ENCODE assay signal across 35 cellular contexts in genomic region chr5:174008922-174009321, GRCh38. TPM values are rescaled to one million over a fixed set of nuclear protein-coding genes. Genes with fewer than 3 reads are reported as not detected.
"Had no signal": no experiment of that assay in that cellular context is flagged by ENCODE, and none has a peak within 500 bp of the region (broad histone marks: within the 10 kb centered on the region; RNA-seq: fewer than 3 reads in every experiment).

No MANE protein-coding gene starts in this region.

- FAIRE-seq: astrocyte, TTC549 had no signal

- H3K27ac ChIP-seq: adrenal gland, body of pancreas, brain microvascular endothelial cell, breast epithelium, VCaP had no signal

- DNase-seq: activated B cell treated with CpG ODN at 0.5 μM for 24 hours; activated CD4-positive, alpha-beta memory T cell treated with anti-CD3 and anti-CD28 coated beads for 36 hours; activated CD4-positive, alpha-beta T cell treated with anti-CD3 and anti-CD28 coated beads for 4 hours; activated CD4-positive, alpha-beta T cell treated with anti-CD3 and anti-CD28 coated beads, Interleukin-2, amount 10 ng/mL, durations not matched to agents 24 days and 14 days; activated CD4-positive, alpha-beta T cell treated with anti-CD3 and anti-CD28 coated beads, Interleukin-2, amount 50 U/mL, for 1 hour; activated CD4-positive, alpha-beta T cell treated with anti-CD3 and anti-CD28 coated beads, Interleukin-2, amount 50 U/mL, for 4 hours; activated CD4-positive, CD25-positive, alpha-beta regulatory T cell treated with anti-CD3 and anti-CD28 coated beads, Interleukin-2, amount 50 U/mL, for 72 hours; activated CD8-positive, alpha-beta memory T cell treated with anti-CD3 and anti-CD28 coated beads, Interleukin-2, amount 50 U/mL, for 4 hours; activated CD8-positive, alpha-beta T cell treated with anti-CD3 and anti-CD28 coated beads for 36 hours; activated effector memory CD4-positive, alpha-beta T cell treated with anti-CD3 and anti-CD28 coated beads, Interleukin-2, amount 50 U/mL, for 16 hours; activated gamma-delta T cell treated with Interleukin-2 at 50 U/mL for 16 hours; activated naive CD4-positive, alpha-beta T cell; activated naive CD4-positive, alpha-beta T cell treated with anti-CD3 and anti-CD28 coated beads for 36 hours; activated naive CD4-positive, alpha-beta T cell treated with anti-CD3 and anti-CD28 coated beads, Interleukin-2, amount 50 U/mL, for 16 hours; activated naive CD8-positive, alpha-beta T cell treated with anti-CD3 and anti-CD28 coated beads for 36 hours; activated T-cell treated with anti-CD3 and anti-CD28 coated beads for 4 hours; activated T-cell treated with anti-CD3 and anti-CD28 coated beads, Interleukin-2, amount 50 U/mL, for 1 hour; activated T-cell treated with anti-CD3 and anti-CD28 coated beads, Interleukin-2, amount 50 U/mL, for 4 hours; activated T-cell treated with anti-CD3 and anti-CD28 coated beads, Interleukin-2, amount 50 U/mL, for 72 hours; adrenal gland; amniotic stem cell; aorta; body of pancreas; brain microvascular endothelial cell; central memory CD4-positive, alpha-beta T cell; T-helper 2 cell; T-helper 9 cell had no signal

- H3K36me3 ChIP-seq: adrenal gland, brain microvascular endothelial cell, breast epithelium had no signal

- ATAC-seq: activated CD8-positive, alpha-beta T cell treated with anti-CD3 and anti-CD28 coated beads for 36 hours; activated naive CD4-positive, alpha-beta T cell treated with anti-CD3 and anti-CD28 coated beads, Interleukin-2, amount 50 U/mL, for 72 hours; activated T-cell treated with anti-CD3 and anti-CD28 coated beads, Interleukin-2, amount 50 U/mL, for 4 hours; activated T-cell treated with anti-CD3 and anti-CD28 coated beads, Interleukin-2, amount 50 U/mL, for 72 hours; activated T-helper 17 cell treated with anti-CD3 and anti-CD28 coated beads, Interleukin-2, amount 50 U/mL, for 72 hours; body of pancreas had no signal

- H3K4me1 ChIP-seq: adrenal gland, body of pancreas, breast epithelium had no signal

- H3K9me3 ChIP-seq: adrenal gland, body of pancreas, breast epithelium had no signal

- H3K4me3 ChIP-seq: adrenal gland, body of pancreas, breast epithelium had no signal

- H3K27me3 ChIP-seq: adrenal gland, body of pancreas, brain microvascular endothelial cell, breast epithelium had no signal

RNA-seq across cellular contexts. Expression of gene C5orf47, which starts 20.0 kb away (rescaled TPM):
- total RNA-seq: activated B cell treated with CpG ODN at 0.5 μM for 24 hours; activated CD4-positive, alpha-beta memory T cell treated with anti-CD3 and anti-CD28 coated beads for 36 hours; activated CD4-positive, alpha-beta T cell treated with anti-CD3 and anti-CD28 coated beads, Interleukin-2, amount 10 ng/mL, durations not matched to agents 24 days and 14 days; activated CD8-positive, alpha-beta memory T cell treated with anti-CD3 and anti-CD28 coated beads for 36 hours; activated CD8-positive, alpha-beta T cell treated with anti-CD3 and anti-CD28 coated beads for 36 hours; activated naive CD4-positive, alpha-beta T cell treated with anti-CD3 and anti-CD28 coated beads for 36 hours; activated naive CD4-positive, alpha-beta T cell treated with anti-CD3 and anti-CD28 coated beads, Interleukin-2, amount 50 U/mL, for 72 hours; activated naive CD8-positive, alpha-beta T cell treated with anti-CD3 and anti-CD28 coated beads for 36 hours; activated T-cell treated with anti-CD3 and anti-CD28 coated beads, Interleukin-2, amount 50 U/mL, for 4 hours; activated T-cell treated with anti-CD3 and anti-CD28 coated beads, Interleukin-2, amount 50 U/mL, for 72 hours; activated T-helper 1 cell treated with anti-CD3 and anti-CD28 coated beads, Interleukin-12 subunit alpha, Interleukin-12 subunit beta, Interleukin-2, Interleukin-4 antibody, amounts not matched to agents 30 ng/mL and 10 ng/mL and 1 ng/mL, durations not matched to agents 14 hours and 24 hours and 36 hours; activated T-helper 17 cell treated with anti-CD3 and anti-CD28 coated beads, Interleukin-2, amount 50 U/mL, for 72 hours; aorta; astrocyte; body of pancreas; breast epithelium had no signal
- polyA plus RNA-seq: aorta had no signal

RNA-seq across cellular contexts. Expression of gene NSG2, which starts 36.6 kb away (rescaled TPM):
- total RNA-seq: activated B cell treated with CpG ODN at 0.5 μM for 24 hours; activated CD4-positive, alpha-beta memory T cell treated with anti-CD3 and anti-CD28 coated beads for 36 hours; activated CD4-positive, alpha-beta T cell treated with anti-CD3 and anti-CD28 coated beads, Interleukin-2, amount 10 ng/mL, durations not matched to agents 24 days and 14 days; activated CD8-positive, alpha-beta memory T cell treated with anti-CD3 and anti-CD28 coated beads for 36 hours; activated CD8-positive, alpha-beta T cell treated with anti-CD3 and anti-CD28 coated beads for 36 hours; activated naive CD4-positive, alpha-beta T cell treated with anti-CD3 and anti-CD28 coated beads for 36 hours; activated naive CD4-positive, alpha-beta T cell treated with anti-CD3 and anti-CD28 coated beads, Interleukin-2, amount 50 U/mL, for 72 hours; activated naive CD8-positive, alpha-beta T cell treated with anti-CD3 and anti-CD28 coated beads for 36 hours; activated T-cell treated with anti-CD3 and anti-CD28 coated beads, Interleukin-2, amount 50 U/mL, for 4 hours; activated T-cell treated with anti-CD3 and anti-CD28 coated beads, Interleukin-2, amount 50 U/mL, for 72 hours; activated T-helper 1 cell treated with anti-CD3 and anti-CD28 coated beads, Interleukin-12 subunit alpha, Interleukin-12 subunit beta, Interleukin-2, Interleukin-4 antibody, amounts not matched to agents 30 ng/mL and 10 ng/mL and 1 ng/mL, durations not matched to agents 14 hours and 24 hours and 36 hours; activated T-helper 17 cell treated with anti-CD3 and anti-CD28 coated beads, Interleukin-2, amount 50 U/mL, for 72 hours; aorta; breast epithelium had no signal
